In the genomic region with DNA sequence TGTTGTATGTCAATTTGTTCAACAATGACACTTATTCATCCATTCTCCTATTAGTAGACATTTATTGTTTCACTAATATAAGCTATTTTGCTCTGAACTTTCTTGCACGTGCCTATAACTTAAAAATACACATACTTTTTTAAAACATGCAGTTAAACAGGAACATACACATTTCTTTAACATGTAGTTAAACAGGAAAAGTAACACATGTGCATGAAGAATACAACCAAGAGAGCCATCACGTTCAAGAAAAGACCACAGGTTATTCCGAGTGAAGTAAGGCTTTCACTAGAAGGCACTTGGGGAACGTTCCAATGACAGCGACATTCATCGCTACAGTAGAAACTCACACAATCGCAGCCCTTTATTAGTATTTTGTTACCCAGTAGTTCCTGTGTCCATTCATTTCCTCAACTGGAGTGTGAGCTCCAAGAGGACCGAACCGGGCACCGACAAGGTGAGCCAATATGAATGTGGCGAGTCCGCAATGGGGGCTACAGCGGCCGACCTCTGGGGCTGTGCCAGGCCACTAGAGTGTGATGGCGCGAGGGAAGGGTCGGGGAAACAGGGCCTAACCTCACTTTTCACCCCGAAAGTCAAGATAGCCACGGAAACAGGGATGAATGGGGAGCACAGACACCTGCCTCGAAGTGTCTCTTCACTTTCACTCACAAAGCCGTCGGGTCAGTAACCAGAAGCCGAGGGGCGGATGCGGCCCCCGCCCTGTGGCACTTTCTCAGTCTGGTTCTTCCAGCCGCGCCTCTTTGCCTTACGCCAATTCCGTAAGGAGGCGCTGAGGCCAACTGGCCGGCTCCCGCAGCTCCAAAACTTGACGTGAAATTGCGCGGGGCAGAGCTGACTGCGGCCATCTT, we compare ENCODE assay signal across 7 cellular contexts. TPM values are rescaled to one million over a fixed set of nuclear protein-coding genes. Genes with fewer than 3 reads are reported as not detected.
A peak's percentile ranks its signal among the peaks of the same experiment; 100 is the strongest.
DNase-seq lines count a peak whose midpoint lies in the region; ATAC-seq and TF ChIP-seq lines count a peak whose summit lies in the region.

No MANE protein-coding gene starts in this region.

- intact Hi-C loops in sciatic nerve (cut with DNase I): no loop called here

- H3K27ac Mint-ChIP-seq in T-helper 17 cell: peak overlapping the region; percentile 96

- in situ Hi-C loops in astrocyte of the cerebellum (cut with HindIII; ENCODE audit: low sequenced_read_pairs): no loop called here

- H3K27me3 Mint-ChIP-seq in T-helper 17 cell: no peaks in the 10 kb centered on the region

- no peaks in the 10 kb centered on the region for H3K9me3 ChIP-seq in T-helper 17 cell (ENCODE audit: control insufficient read depth, low read length, poor library complexity, severe bottlenecking)

- peak; percentile 82 to 96 for DNase-seq in NCI-H187 (lab: John Stamatoyannopoulos, UW)
- peak; percentile 63 to 72 (median 66) for DNase-seq in T-helper 17 cell
- peak; percentile 77 for DNase-seq in astrocyte of the cerebellum (ENCODE audit: low read depth)
- DNase-seq in iPS DF 19.7 (ENCODE audit: low read depth, low spot score): peak; percentile 88
- peak; percentile 91 for DNase-seq in sciatic nerve (ENCODE audit: low spot score)

- peaks cover 31% of the 10 kb centered on the region for H3K4me1 Mint-ChIP-seq in T-helper 17 cell

- peak overlapping the region; percentile 97 for H3K4me3 Mint-ChIP-seq in T-helper 17 cell

- peaks cover 7% of the 10 kb centered on the region for H3K36me3 Mint-ChIP-seq in T-helper 17 cell (ENCODE audit: low read depth)

- peak overlapping the region; percentile 96 for H3K4me3 ChIP-seq in astrocyte of the cerebellum (ENCODE audit: low read depth, low read length)

- ATAC-seq in GM18511 (IDR thresholded peaks at IDR 0.05; ENCODE audit: unreplicated experiment) (peak; percentile 59), HG02970 (IDR thresholded peaks at IDR 0.05; ENCODE audit: low FRiP score, unreplicated experiment) (peak; percentile 42), T-helper 17 cell (peak; percentile 52), sciatic nerve (peak; percentile 87)

- no peak for TF ChIP-seq CTCF in astrocyte of the cerebellum (IDR thresholded peaks at IDR 0.05; ENCODE audit: low read depth, low read length, missing control alignments)

RNA-seq across cellular contexts. Expression of a gene that starts 0.8 kb away (rescaled TPM):
- total RNA-seq in T-helper 17 cell (100 to 1,000 TPM; 191 to 220 TPM), sciatic nerve (267 TPM)

Comparison
In these comparisons a context has a peak if more than half of its experiments do, and no peak if none do; other contexts are left out.
1. Peak in every context shown above with its lines: DNase-seq, ATAC-seq and H3K4me3 ChIP-seq.